ENCODE assay signal across 17 cellular contexts in the genomic region with DNA sequence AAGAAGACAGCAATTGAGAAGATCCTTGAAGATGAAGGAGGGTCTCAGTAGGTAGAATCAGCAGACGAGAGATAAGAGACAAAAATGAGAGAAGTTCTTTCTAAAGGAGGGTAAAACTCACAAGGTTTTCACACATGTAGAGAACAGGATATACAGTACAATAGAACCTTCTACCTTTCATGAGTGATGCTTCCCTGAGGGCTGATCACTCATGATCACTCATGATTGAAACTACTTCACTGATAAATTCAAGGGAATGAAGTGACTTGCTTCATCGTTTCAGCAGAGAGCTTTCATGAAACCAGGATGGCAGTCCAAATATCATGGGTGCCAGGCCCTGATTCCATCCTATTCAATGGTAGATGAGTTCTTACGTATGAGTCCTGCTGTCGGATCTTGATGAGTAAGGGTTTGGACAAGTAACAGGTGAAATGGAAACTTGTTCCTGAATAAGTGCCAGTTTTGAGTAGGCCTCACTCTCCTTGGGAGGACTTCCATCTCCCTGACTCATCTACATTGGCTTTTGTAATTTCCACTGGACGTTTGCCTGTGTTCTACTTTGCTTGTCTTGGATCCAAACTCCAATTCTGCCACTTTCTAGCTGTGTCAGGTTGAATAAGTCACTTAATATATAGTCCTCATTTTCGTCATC. TPM values are rescaled to one million over a fixed set of nuclear protein-coding genes. Genes with fewer than 3 reads are reported as not detected.
DNase-seq lines count a peak whose midpoint lies in the region; ATAC-seq and TF ChIP-seq lines count a peak whose summit lies in the region.
"Had no signal": no experiment of that assay in that cellular context is flagged by ENCODE, and none has a peak within 500 bp of the region (broad histone marks: within the 10 kb centered on the region; RNA-seq: fewer than 3 reads in every experiment).

No MANE protein-coding gene starts in this region.

- no peak for ATAC-seq in GM18909 (IDR thresholded peaks at IDR 0.05; ENCODE audit: poor library complexity, unreplicated experiment)
- ATAC-seq: activated CD4-positive, alpha-beta T cell treated with anti-CD3 and anti-CD28 coated beads for 36 hours; naive thymus-derived CD8-positive, alpha-beta T cell; T-cell had no signal

- H3K9ac ChIP-seq in colonic mucosa (ENCODE audit: low read depth in 2 of 2, low read length in 2 of 2): no peak overlapping the region

- no peak overlapping the region for H3K4me3 ChIP-seq in uterus
- no peak overlapping the region for H3K4me3 ChIP-seq in colonic mucosa
- H3K4me3 ChIP-seq: skin epidermis, testis had no signal

- H3K27me3 ChIP-seq in uterus (no peaks in the 10 kb centered on the region), colonic mucosa (no peaks in the 10 kb centered on the region)
- H3K27me3 ChIP-seq: testis had no signal

- intact Hi-C loops in uterus (cut with DNase I; ENCODE audit: low total_unique reads) (no loop called here), colonic mucosa (cut with DNase I) (no loop called here)

- peaks cover 0 to 9% of the 10 kb centered on the region in 2 donors for H3K4me1 ChIP-seq in uterus
- H3K4me1 ChIP-seq in colonic mucosa: no peaks in the 10 kb centered on the region
- H3K4me1 ChIP-seq: testis had no signal

- no peak for TF ChIP-seq POLR2A in uterus (IDR thresholded peaks at IDR 0.05)

- DNase-seq in HFFc6 (peak; percentile 74), astrocyte of the hippocampus (ENCODE audit: low read depth, low spot score) (peak; percentile 87), glomerular visceral epithelial cell (ENCODE audit: extremely low spot score) (peak; percentile 33), uterus (peak; percentile 29 to 42), colonic mucosa (no peak), NCI-H345 treated with DMSO at 0.1 percent for 48 hours (lab: John Stamatoyannopoulos, UW; ENCODE audit: unreplicated experiment) (no peak)
- DNase-seq: activated CD4-positive, alpha-beta T cell treated with anti-CD3 and anti-CD28 coated beads for 36 hours; cerebellar nuclear complex; foreskin melanocyte; islet precursor cell; Karpas-422; naive thymus-derived CD8-positive, alpha-beta T cell; T-cell; testis had no signal

- H3K4me3 Mint-ChIP-seq in HFFc6: no peak overlapping the region
- H3K4me3 Mint-ChIP-seq: activated CD4-positive, alpha-beta T cell treated with anti-CD3 and anti-CD28 coated beads for 36 hours; activated T-helper 1 cell treated with anti-CD3 and anti-CD28 coated beads, Interleukin-12 subunit alpha, Interleukin-12 subunit beta, Interleukin-2, Interleukin-4 antibody, amounts not matched to agents 30 ng/mL and 10 ng/mL and 1 ng/mL, durations not matched to agents 14 hours and 24 hours and 36 hours; naive thymus-derived CD8-positive, alpha-beta T cell; T-cell had no signal

- no peaks in the 10 kb centered on the region for H3K9me3 ChIP-seq in uterus
- H3K9me3 ChIP-seq in colonic mucosa: no peaks in the 10 kb centered on the region
- H3K9me3 ChIP-seq: testis had no signal

- H3K36me3 ChIP-seq in uterus: no peaks in the 10 kb centered on the region
- H3K36me3 ChIP-seq in colonic mucosa: no peaks in the 10 kb centered on the region

- H3K27me3 Mint-ChIP-seq in HFFc6 (ENCODE audit: insufficient read depth): no peaks in the 10 kb centered on the region

- peaks cover 75% of the 10 kb centered on the region for H3K4me1 Mint-ChIP-seq in HFFc6 (ENCODE audit: low read depth)
- H3K4me1 Mint-ChIP-seq: naive thymus-derived CD8-positive, alpha-beta T cell; T-cell had no signal

- TF ChIP-seq CTCF in HFFc6 (IDR thresholded peaks at IDR 0.05) (no peak), uterus (IDR thresholded peaks at IDR 0.05) (no peak), colonic mucosa (IDR thresholded peaks at IDR 0.05) (no peak)

- H3K9me3 Mint-ChIP-seq in HFFc6: no peaks in the 10 kb centered on the region
- H3K9me3 Mint-ChIP-seq: activated T-helper 1 cell treated with anti-CD3 and anti-CD28 coated beads, Interleukin-12 subunit alpha, Interleukin-12 subunit beta, Interleukin-2, Interleukin-4 antibody, amounts not matched to agents 30 ng/mL and 10 ng/mL and 1 ng/mL, durations not matched to agents 14 hours and 24 hours and 36 hours; naive thymus-derived CD8-positive, alpha-beta T cell; T-cell had no signal

- H3K27ac ChIP-seq in uterus: peak overlapping the region in 1 of 2 donors; percentile 54
- no peak overlapping the region for H3K27ac ChIP-seq in colonic mucosa
- H3K27ac ChIP-seq: testis had no signal

- H3K36me3 Mint-ChIP-seq in HFFc6 (ENCODE audit: low read depth): no peaks in the 10 kb centered on the region
- H3K36me3 Mint-ChIP-seq: T-cell had no signal

- H3K27ac Mint-ChIP-seq in HFFc6: no peak overlapping the region
- H3K27ac Mint-ChIP-seq: activated CD4-positive, alpha-beta T cell treated with anti-CD3 and anti-CD28 coated beads for 36 hours; activated T-helper 1 cell treated with anti-CD3 and anti-CD28 coated beads, Interleukin-12 subunit alpha, Interleukin-12 subunit beta, Interleukin-2, Interleukin-4 antibody, amounts not matched to agents 30 ng/mL and 10 ng/mL and 1 ng/mL, durations not matched to agents 14 hours and 24 hours and 36 hours; naive thymus-derived CD8-positive, alpha-beta T cell; T-cell had no signal

RNA-seq across cellular contexts. Expression of gene CLDN16, which starts 9.6 kb away (rescaled TPM):
- total RNA-seq in HFFc6 (2021; fragmentation: NEBNext Ultra II Directional; extraction: Animal tissue kit (Norgen Biotek cat#: 25700)): under 1 TPM in 2 of 6 experiments, not detected in 4; 0.05 to 0.07 TPM
- total RNA-seq in uterus: under 1 TPM in 2 of 4 donors, not detected in 2; 0.07 to 0.58 TPM
- not detected for total RNA-seq in colonic mucosa
- total RNA-seq: activated CD4-positive, alpha-beta T cell treated with anti-CD3 and anti-CD28 coated beads for 36 hours; activated T-helper 1 cell treated with anti-CD3 and anti-CD28 coated beads, Interleukin-12 subunit alpha, Interleukin-12 subunit beta, Interleukin-2, Interleukin-4 antibody, amounts not matched to agents 30 ng/mL and 10 ng/mL and 1 ng/mL, durations not matched to agents 14 hours and 24 hours and 36 hours; naive thymus-derived CD8-positive, alpha-beta T cell; T-cell had no signal

RNA-seq across cellular contexts. Expression of gene CLDN1, which starts 56.1 kb away (rescaled TPM):
- under 1 TPM; 0.61 to 0.85 (median 0.79) TPM for total RNA-seq in HFFc6 (2021; fragmentation: NEBNext Ultra II Directional; extraction: Animal tissue kit (Norgen Biotek cat#: 25700))
- total RNA-seq in uterus (100 to 1,000 TPM in 1 of 4 donors, 10 to 100 TPM in 3; 15.1 to 200 (median 38.6) TPM), colonic mucosa (1 to 10 TPM; 2.2 to 2.4 TPM)
- total RNA-seq: naive thymus-derived CD8-positive, alpha-beta T cell had no signal

Comparison
In these comparisons a context has a peak if more than half of its experiments do, and no peak if none do; other contexts are left out.
1. DNase-seq: peak in HFFc6 (single experiment), astrocyte of the hippocampus (single experiment), glomerular visceral epithelial cell (single experiment) and uterus (2 of 2); none in colonic mucosa (single experiment) and NCI-H345 treated with DMSO at 0.1 percent for 48 hours (single experiment).
2. RNA of gene CLDN1, which starts 56.1 kb away (total RNA-seq): 15.1 to 200 TPM in uterus; 2.2 to 2.4 TPM in colonic mucosa and 0.61 to 0.85 TPM in HFFc6; every median in the first group is over 4 times any median in the second.